In genomic region chr14:78644824-78645559, GRCh38 we compare ENCODE assay signal across 1 cellular context.
TF ChIP-seq lines count a peak whose summit lies in the region.

No MANE protein-coding gene starts in this region.

TF ChIP-seq in H1, 55 proteins besides CTCF, POLR2A, EP300 and RAD21 (continued from another document):
- no peak for TF ChIP-seq USF2 (IDR thresholded peaks at IDR 0.05; ENCODE audit: low read length)
- TF ChIP-seq POU5F1 (IDR thresholded peaks at IDR 0.05; ENCODE audit: low read depth, low read length) = no peak
- no peak for TF ChIP-seq RNF2 (IDR thresholded peaks at IDR 0.05; ENCODE audit: borderline replicate concordance, low read depth, low read length, missing control alignments, poor library complexity, severe bottlenecking)
- no peak for TF ChIP-seq SIRT6 (IDR thresholded peaks at IDR 0.05; ENCODE audit: low read length)
- TF ChIP-seq CBX8 (IDR thresholded peaks at IDR 0.05; ENCODE audit: borderline replicate concordance, low read depth, low read length) = no peak
- peak; percentile 63; the same call in 1 of the 2 replicates for TF ChIP-seq POLR2AphosphoS5 (IDR thresholded peaks at IDR 0.05; ENCODE audit: low read depth, low read length)
- no peak for TF ChIP-seq SP1 (IDR thresholded peaks at IDR 0.05; ENCODE audit: low read depth, low read length)
- no peak for TF ChIP-seq TEAD4 (IDR thresholded peaks at IDR 0.05; ENCODE audit: low read depth, low read length)
- TF ChIP-seq TBP (IDR thresholded peaks at IDR 0.05; ENCODE audit: low read depth, low read length) = peak; percentile 41; the same call in 1 of the 2 replicates
- TF ChIP-seq SP4 (IDR thresholded peaks at IDR 0.05; ENCODE audit: low read length) = no peak
- no peak for TF ChIP-seq GTF2F1 (IDR thresholded peaks at IDR 0.05; ENCODE audit: borderline replicate concordance, low read depth, low read length)
- no peak for TF ChIP-seq CBX5 (IDR thresholded peaks at IDR 0.05; ENCODE audit: low read depth, low read length)
- no peak for TF ChIP-seq BRCA1 (IDR thresholded peaks at IDR 0.05; ENCODE audit: low read depth, low read length)
TF ChIP-seq in H1: peak in this region for 3.
